21 cellular contexts compared by ENCODE assay signal in the genomic region with DNA sequence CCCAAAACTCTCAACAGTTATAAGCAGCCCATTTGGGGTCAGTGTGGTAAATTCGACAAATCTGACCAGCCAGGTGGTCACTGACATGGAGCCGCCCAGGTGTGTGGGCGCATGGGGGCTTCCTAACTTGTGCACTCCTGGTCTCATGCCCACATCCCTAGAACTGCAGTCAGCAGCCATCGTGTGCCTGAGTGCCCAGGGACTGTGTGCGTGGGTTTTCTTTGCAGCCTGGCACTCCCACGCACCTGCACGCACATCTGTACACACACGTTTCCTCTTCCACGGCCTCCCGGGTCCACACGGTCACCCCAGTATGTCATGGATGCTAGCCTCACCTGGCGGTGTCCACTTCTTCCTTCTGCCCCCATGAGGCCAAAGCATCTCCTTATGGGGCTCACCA. TPM values are rescaled to one million over a fixed set of nuclear protein-coding genes. Genes with fewer than 3 reads are reported as not detected.
DNase-seq lines count a peak whose midpoint lies in the region; ATAC-seq, FAIRE-seq and TF ChIP-seq lines count a peak whose summit lies in the region.
"Had no signal": no experiment of that assay in that cellular context is flagged by ENCODE, and none has a peak within 500 bp of the region (broad histone marks: within the 10 kb centered on the region; RNA-seq: fewer than 3 reads in every experiment).

No MANE protein-coding gene starts in this region.

- peaks cover 5% of the 10 kb centered on the region for H3K36me3 Mint-ChIP-seq in activated CD4-positive, alpha-beta T cell treated with anti-CD3 and anti-CD28 coated beads for 36 hours (ENCODE audit: low read depth)
- H3K36me3 Mint-ChIP-seq in activated CD4-positive, alpha-beta T cell treated with anti-CD3 and anti-CD28 coated beads, Interleukin-2, amount 10 ng/mL, durations not matched to agents 7 days and 5 days (ENCODE audit: low read depth) = peaks cover 6% of the 10 kb centered on the region
- peaks cover 25 to 31% of the 10 kb centered on the region in 2 donors for H3K36me3 Mint-ChIP-seq in stimulated activated naive B cell treated with anti-CD40 and anti-IgM and Interleukin-4, amounts not matched to agents 10 μg/mL and 1 μg/mL and 100 μg/mL, for 72 hours

- no peak overlapping the region for H3K4me3 ChIP-seq in kidney (ENCODE audit: low read length in 2 of 2)
- H3K4me3 ChIP-seq: SK-N-MC had no signal

- no peaks in the 10 kb centered on the region for H3K9me3 ChIP-seq in kidney (ENCODE audit: control insufficient read depth in 1 of 2, low read length in 2 of 2)
- H3K9me3 ChIP-seq: Caco-2 had no signal

- H3K9ac ChIP-seq in kidney (ENCODE audit: low read length in 2 of 2) = no peak overlapping the region

- no peak for TF ChIP-seq CTCF in kidney (IDR thresholded peaks at IDR 0.05; ENCODE audit: borderline replicate concordance, extremely low read depth, insufficient read depth)

- H3K9me3 Mint-ChIP-seq in activated CD4-positive, alpha-beta T cell treated with anti-CD3 and anti-CD28 coated beads for 36 hours (ENCODE audit: low read depth) = no peaks in the 10 kb centered on the region
- H3K9me3 Mint-ChIP-seq in activated CD4-positive, alpha-beta T cell treated with anti-CD3 and anti-CD28 coated beads, Interleukin-2, amount 10 ng/mL, durations not matched to agents 7 days and 5 days = no peaks in the 10 kb centered on the region
- H3K9me3 Mint-ChIP-seq in stimulated activated naive B cell treated with anti-CD40 and anti-IgM and Interleukin-4, amounts not matched to agents 10 μg/mL and 1 μg/mL and 100 μg/mL, for 72 hours = no peaks in the 10 kb centered on the region

- intact Hi-C loops in activated CD4-positive, alpha-beta T cell treated with anti-CD3 and anti-CD28 coated beads for 36 hours (cut with DNase I, micrococcal nuclease) = no loop called here
- intact Hi-C loops in kidney (cut with DNase I) = no loop called here

- no peak overlapping the region for H3K27ac ChIP-seq in kidney (ENCODE audit: low read depth in 2 of 2, low read length in 2 of 2)
- peak overlapping the region; percentile 3 for H3K27ac ChIP-seq in temporal lobe (ENCODE audit: low read depth, low read length)
- H3K27ac ChIP-seq: SK-N-MC had no signal

- FAIRE-seq in kidney (lab: Jason Lieb, UNC) = no peak
- FAIRE-seq: G401.6, RCC 7860 had no signal

- H3K4me1 ChIP-seq in kidney (ENCODE audit: control insufficient read depth in 1 of 2, insufficient read depth in 1 of 2, low read depth in 1 of 2, low read length in 2 of 2) = peaks cover 3 to 19% of the 10 kb centered on the region in 2 donors

- H3K4me1 Mint-ChIP-seq in activated CD4-positive, alpha-beta T cell treated with anti-CD3 and anti-CD28 coated beads for 36 hours = peaks cover 7% of the 10 kb centered on the region
- peaks cover 8% of the 10 kb centered on the region for H3K4me1 Mint-ChIP-seq in activated CD4-positive, alpha-beta T cell treated with anti-CD3 and anti-CD28 coated beads, Interleukin-2, amount 10 ng/mL, durations not matched to agents 7 days and 5 days
- H3K4me1 Mint-ChIP-seq in stimulated activated naive B cell treated with anti-CD40 and anti-IgM and Interleukin-4, amounts not matched to agents 10 μg/mL and 1 μg/mL and 100 μg/mL, for 72 hours = peaks cover 10 to 14% of the 10 kb centered on the region in 2 donors

- no peak for ATAC-seq in activated CD4-positive, alpha-beta T cell treated with anti-CD3 and anti-CD28 coated beads for 36 hours
- ATAC-seq in HG03521 (IDR thresholded peaks at IDR 0.05; ENCODE audit: unreplicated experiment) = no peak
- no peak for ATAC-seq in stimulated activated naive B cell treated with anti-CD40 and anti-IgM and Interleukin-4, amounts not matched to agents 10 μg/mL and 1 μg/mL and 100 μg/mL, for 72 hours (replicated peaks)

- no peaks in the 10 kb centered on the region for H3K27me3 Mint-ChIP-seq in activated CD4-positive, alpha-beta T cell treated with anti-CD3 and anti-CD28 coated beads for 36 hours
- H3K27me3 Mint-ChIP-seq in activated CD4-positive, alpha-beta T cell treated with anti-CD3 and anti-CD28 coated beads, Interleukin-2, amount 10 ng/mL, durations not matched to agents 7 days and 5 days = no peaks in the 10 kb centered on the region
- H3K27me3 Mint-ChIP-seq in stimulated activated naive B cell treated with anti-CD40 and anti-IgM and Interleukin-4, amounts not matched to agents 10 μg/mL and 1 μg/mL and 100 μg/mL, for 72 hours = no peaks in the 10 kb centered on the region

- POLR2A ChIA-PET in activated CD4-positive, alpha-beta T cell treated with anti-CD3 and anti-CD28 coated beads for 36 hours (lab: Charles Lee) = no interaction called here
- POLR2A ChIA-PET in activated CD4-positive, alpha-beta T cell treated with anti-CD3 and anti-CD28 coated beads, Interleukin-2, amount 10 ng/mL, durations not matched to agents 7 days and 5 days (lab: Charles Lee) = no interaction called here

- no peaks in the 10 kb centered on the region for H3K36me3 ChIP-seq in kidney (ENCODE audit: control insufficient read depth in 1 of 2, insufficient read depth in 2 of 2, low read length in 2 of 2)

- H3K4me3 Mint-ChIP-seq in activated CD4-positive, alpha-beta T cell treated with anti-CD3 and anti-CD28 coated beads for 36 hours = no peak overlapping the region
- H3K4me3 Mint-ChIP-seq in activated CD4-positive, alpha-beta T cell treated with anti-CD3 and anti-CD28 coated beads, Interleukin-2, amount 10 ng/mL, durations not matched to agents 7 days and 5 days = no peak overlapping the region
- H3K4me3 Mint-ChIP-seq in stimulated activated naive B cell treated with anti-CD40 and anti-IgM and Interleukin-4, amounts not matched to agents 10 μg/mL and 1 μg/mL and 100 μg/mL, for 72 hours = no peak overlapping the region

- peak; percentile 12 for DNase-seq in activated CD4-positive, alpha-beta T cell treated with anti-CD3 and anti-CD28 coated beads for 36 hours
- no peak for DNase-seq in activated CD4-positive, alpha-beta T cell treated with anti-CD3 and anti-CD28 coated beads, Interleukin-2, amount 10 ng/mL, durations not matched to agents 7 days and 5 days
- DNase-seq in NCI-H226 (peak; percentile 2), kidney (peak; percentile 51), NCI-H748 treated with DMSO at 0.1 percent for 48 hours (lab: John Stamatoyannopoulos, UW) (no peak)
- no peak for DNase-seq in stimulated activated naive B cell treated with anti-CD40 and anti-IgM and Interleukin-4, amounts not matched to agents 10 μg/mL and 1 μg/mL and 100 μg/mL, for 72 hours
- DNase-seq: AML-193, Caco-2, IMR-90, Karpas-422, NCI-H1092, NCI-H1436 treated with DMSO at 0.1 percent for 48 hours, NCI-H2029, NCI-H446, NCI-H526 treated with DMSO at 0.1 percent for 48 hours, SHP77 had no signal

- CTCF ChIA-PET in activated CD4-positive, alpha-beta T cell treated with anti-CD3 and anti-CD28 coated beads for 36 hours (lab: Charles Lee) = no interaction called here
- CTCF ChIA-PET in activated CD4-positive, alpha-beta T cell treated with anti-CD3 and anti-CD28 coated beads, Interleukin-2, amount 10 ng/mL, durations not matched to agents 7 days and 5 days (lab: Charles Lee) = no interaction called here

- no peak overlapping the region for H3K27ac Mint-ChIP-seq in activated CD4-positive, alpha-beta T cell treated with anti-CD3 and anti-CD28 coated beads for 36 hours
- no peak overlapping the region for H3K27ac Mint-ChIP-seq in activated CD4-positive, alpha-beta T cell treated with anti-CD3 and anti-CD28 coated beads, Interleukin-2, amount 10 ng/mL, durations not matched to agents 7 days and 5 days
- no peak overlapping the region for H3K27ac Mint-ChIP-seq in stimulated activated naive B cell treated with anti-CD40 and anti-IgM and Interleukin-4, amounts not matched to agents 10 μg/mL and 1 μg/mL and 100 μg/mL, for 72 hours

RNA-seq across cellular contexts. Expression of a gene that starts 38.9 kb away (rescaled TPM):
- 10 to 100 TPM; 70.0 to 76.4 TPM for total RNA-seq in activated CD4-positive, alpha-beta T cell treated with anti-CD3 and anti-CD28 coated beads for 36 hours
- 10 to 100 TPM; 77.1 to 87.0 TPM for total RNA-seq in activated CD4-positive, alpha-beta T cell treated with anti-CD3 and anti-CD28 coated beads, Interleukin-2, amount 10 ng/mL, durations not matched to agents 7 days and 5 days
- 38.2 TPM for total RNA-seq in kidney
- 11.4 TPM for polyA plus RNA-seq in kidney (ENCODE audit: insufficient read depth, low read depth, low replicate concordance)
- total RNA-seq in temporal lobe = 9.1 TPM

Comparison
In these comparisons a context has a peak if more than half of its experiments do, and no peak if none do; other contexts are left out.
1. DNase-seq: peak in activated CD4-positive, alpha-beta T cell treated with anti-CD3 and anti-CD28 coated beads for 36 hours (single experiment), NCI-H226 (single experiment) and kidney (single experiment); none in activated CD4-positive, alpha-beta T cell treated with anti-CD3 and anti-CD28 coated beads, Interleukin-2, amount 10 ng/mL, durations not matched to agents 7 days and 5 days (single experiment), NCI-H748 treated with DMSO at 0.1 percent for 48 hours (single experiment) and stimulated activated naive B cell treated with anti-CD40 and anti-IgM and Interleukin-4, amounts not matched to agents 10 μg/mL and 1 μg/mL and 100 μg/mL, for 72 hours (single experiment).